In the genomic region with DNA sequence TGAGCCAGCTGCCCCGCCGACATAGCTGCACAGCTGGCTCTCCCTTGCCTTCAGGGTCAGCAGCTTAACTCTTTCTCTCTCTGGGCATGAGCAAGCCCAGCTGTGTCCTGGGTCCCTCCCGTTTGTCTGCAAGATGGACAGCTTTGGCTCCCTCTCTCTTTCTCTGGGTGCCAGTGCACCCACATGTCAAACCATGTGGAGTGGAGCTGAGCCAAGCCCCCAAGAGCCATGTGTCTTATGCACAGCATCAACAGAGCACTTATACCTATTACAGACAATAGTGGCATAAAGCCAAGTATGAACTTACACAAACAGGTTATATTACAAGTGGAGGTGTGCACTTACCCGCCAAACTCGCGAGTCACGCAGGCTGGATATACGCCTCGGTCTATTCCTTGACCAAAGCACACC, we compare ENCODE assay signal across 8 cellular contexts. TPM values are rescaled to one million over a fixed set of nuclear protein-coding genes. Genes with fewer than 3 reads are reported as not detected.
DNase-seq lines count a peak whose midpoint lies in the region; ATAC-seq and TF ChIP-seq lines count a peak whose summit lies in the region.

No MANE protein-coding gene starts in this region.

- TF ChIP-seq CTCF in foreskin fibroblast (IDR thresholded peaks at IDR 0.05; ENCODE audit: low read depth, low read length) (peak; percentile 50), testis (IDR thresholded peaks at IDR 0.05) (peak in 1 of 3 experiments; percentile 15), prostate gland (IDR thresholded peaks at IDR 0.05) (peak in 2 of 4 experiments; percentile 24 to 47)

- H3K4me1 ChIP-seq in BLaER1 treated with 17β-estradiol and CSF1 and Interleukin-3, amounts not matched to agents 10 nM and 100 nM = peaks cover 9 to 37% (median 27%) of the 10 kb centered on the region in 10 experiments
- H3K4me1 ChIP-seq in SJCRH30 = peaks cover 3% of the 10 kb centered on the region; the same call in 1 of the 2 replicates
- H3K4me1 ChIP-seq in testis = no peaks in the 10 kb centered on the region
- no peaks in the 10 kb centered on the region for H3K4me1 ChIP-seq in prostate gland (replicated peaks)

- peak overlapping the region in 8 of 11 experiments; percentile 9 to 53 (median 24); a peak in 11 of 22 replicates for H3K4me2 ChIP-seq in BLaER1 treated with 17β-estradiol and CSF1 and Interleukin-3, amounts not matched to agents 10 nM and 100 nM

- 73 to 80% methylated on average over 9 of the region's 9 CpGs for WGBS in testis, 2 donors
- WGBS in prostate gland = 59% methylated on average over 9 of the region's 9 CpGs

- ATAC-seq in GM19351 (IDR thresholded peaks at IDR 0.05; ENCODE audit: unreplicated experiment) (peak; percentile 60), GM21447 (IDR thresholded peaks at IDR 0.05; ENCODE audit: unreplicated experiment) (no peak)

- peak; percentile 83 to 84 for DNase-seq in SJCRH30
- peak; percentile 14 to 56 for DNase-seq in foreskin fibroblast
- DNase-seq in testis = peak; percentile 42
- no peak for DNase-seq in cortex of kidney (lab: John Stamatoyannopoulos, UW)
- DNase-seq in prostate gland (ENCODE audit: low spot score) = no peak

- H3K4me3 ChIP-seq in BLaER1 treated with 17β-estradiol and CSF1 and Interleukin-3, amounts not matched to agents 10 nM and 100 nM = no peak overlapping the region
- H3K4me3 ChIP-seq in SJCRH30 (no peak overlapping the region), foreskin fibroblast (ENCODE audit: low read depth in 1 of 2, low read length in 2 of 2) (no peak overlapping the region), testis (no peak overlapping the region), prostate gland (no peak overlapping the region)

- no peak overlapping the region for H3K27ac ChIP-seq in BLaER1 treated with 17β-estradiol and CSF1 and Interleukin-3, amounts not matched to agents 10 nM and 100 nM
- H3K27ac ChIP-seq in SJCRH30 (no peak overlapping the region), testis (no peak overlapping the region), prostate gland (no peak overlapping the region)

- H4K20me1 ChIP-seq in BLaER1 treated with 17β-estradiol and CSF1 and Interleukin-3, amounts not matched to agents 10 nM and 100 nM = no peaks in the 10 kb centered on the region; a peak in 1 of 22 replicates

- intact Hi-C loops in testis (cut with DNase I; ENCODE audit: low total_unique reads) (no loop called here), prostate gland (cut with DNase I) (no loop called here)

- H3K27me3 ChIP-seq in BLaER1 treated with 17β-estradiol and CSF1 and Interleukin-3, amounts not matched to agents 10 nM and 100 nM = no peaks in the 10 kb centered on the region
- H3K27me3 ChIP-seq in SJCRH30 (no peaks in the 10 kb centered on the region), testis (no peaks in the 10 kb centered on the region), prostate gland (replicated peaks; ENCODE audit: insufficient read depth) (no peaks in the 10 kb centered on the region)

- no peaks in the 10 kb centered on the region for H3K36me3 ChIP-seq in BLaER1 treated with 17β-estradiol and CSF1 and Interleukin-3, amounts not matched to agents 10 nM and 100 nM
- H3K36me3 ChIP-seq in SJCRH30 = no peaks in the 10 kb centered on the region
- no peaks in the 10 kb centered on the region for H3K36me3 ChIP-seq in testis (ENCODE audit: low read depth, missing control alignments)
- H3K36me3 ChIP-seq in prostate gland = no peaks in the 10 kb centered on the region

- peaks cover 0 to 13% (median 7%) of the 10 kb centered on the region in 11 experiments; a peak in 6 of 22 replicates for H3K9me3 ChIP-seq in BLaER1 treated with 17β-estradiol and CSF1 and Interleukin-3, amounts not matched to agents 10 nM and 100 nM (replicated peaks in 1 of 11)
- H3K9me3 ChIP-seq in SJCRH30 (replicated peaks) (no peaks in the 10 kb centered on the region), testis (no peaks in the 10 kb centered on the region), prostate gland (no peaks in the 10 kb centered on the region)

- H3K9ac ChIP-seq in BLaER1 treated with 17β-estradiol and CSF1 and Interleukin-3, amounts not matched to agents 10 nM and 100 nM = no peak overlapping the region

- no peak for TF ChIP-seq POLR2A in testis (IDR thresholded peaks at IDR 0.05)
- no peak for TF ChIP-seq POLR2A in prostate gland (IDR thresholded peaks at IDR 0.05)

RNA-seq across cellular contexts. Expression of a gene that starts 35.7 kb away (rescaled TPM):
- 37.6 and 38.1 TPM in 2 replicates for total RNA-seq in SJCRH30 (2014; rRNA removed; shearing (Covaris generic))
- total RNA-seq in testis (10 to 100 TPM; 33.9 to 39.8 TPM), prostate gland (10 to 100 TPM; 13.9 to 22.8 TPM)
- polyA plus RNA-seq in testis (ENCODE audit: insufficient read depth, low read depth, low replicate concordance) = 43.7 TPM

RNA-seq across cellular contexts. Expression of a gene that starts 49.2 kb away (rescaled TPM):
- 0.53 and 1.2 TPM in 2 replicates for total RNA-seq in SJCRH30 (2014; rRNA removed; shearing (Covaris generic))
- total RNA-seq in testis = 10 to 100 TPM in 1 of 2 donors, 1 to 10 TPM in 1; 3.1 to 10.4 TPM
- polyA plus RNA-seq in testis (ENCODE audit: insufficient read depth, low read depth, low replicate concordance) = 5.2 TPM
- 10 to 100 TPM in 1 of 2 donors, 1 to 10 TPM in 1; 4.7 to 12.2 TPM for total RNA-seq in prostate gland

Comparison
In these comparisons a context has a peak if more than half of its experiments do, and no peak if none do; other contexts are left out.
1. DNase-seq: peak in SJCRH30 (2 of 2), foreskin fibroblast (2 of 2) and testis (single experiment); none in cortex of kidney (single experiment) and prostate gland (single experiment).